Comparison of ENCODE assay signal across 34 cellular contexts in genomic region chr6:3314621-3315020, GRCh38.
"Had no signal": no experiment of that assay in that cellular context is flagged by ENCODE, and none has a peak within 500 bp of the region (broad histone marks: within the 10 kb centered on the region; RNA-seq: fewer than 3 reads in every experiment).

No MANE protein-coding gene starts in this region.

- H3K4me3 Mint-ChIP-seq: activated CD4-positive, alpha-beta T cell treated with anti-CD3 and anti-CD28 coated beads, Interleukin-2, amount 10 ng/mL, durations not matched to agents 24 days and 14 days; activated CD8-positive, alpha-beta T cell treated with anti-CD3 and anti-CD28 coated beads for 36 hours; activated naive CD8-positive, alpha-beta T cell treated with anti-CD3 and anti-CD28 coated beads for 36 hours; activated T-cell treated with anti-CD3 and anti-CD28 coated beads, Interleukin-2, amount 50 U/mL, for 72 hours; activated T-helper 17 cell treated with anti-CD3 and anti-CD28 coated beads, Interleukin-2, amount 50 U/mL, for 72 hours; T-cell had no signal

- H3K27ac ChIP-seq: ascending aorta, breast epithelium, Peyer's patch, SJSA1, WERI-Rb-1 had no signal

- H3K36me3 ChIP-seq: ascending aorta, breast epithelium, SJSA1 had no signal

- H3K27me3 Mint-ChIP-seq: activated CD8-positive, alpha-beta T cell treated with anti-CD3 and anti-CD28 coated beads for 36 hours; activated naive CD8-positive, alpha-beta T cell treated with anti-CD3 and anti-CD28 coated beads for 36 hours; T-cell had no signal

- H3K27ac Mint-ChIP-seq: activated CD4-positive, alpha-beta T cell treated with anti-CD3 and anti-CD28 coated beads, Interleukin-2, amount 10 ng/mL, durations not matched to agents 24 days and 14 days; activated CD8-positive, alpha-beta T cell treated with anti-CD3 and anti-CD28 coated beads for 36 hours; activated naive CD8-positive, alpha-beta T cell treated with anti-CD3 and anti-CD28 coated beads for 36 hours; activated T-cell treated with anti-CD3 and anti-CD28 coated beads, Interleukin-2, amount 50 U/mL, for 72 hours; activated T-helper 17 cell treated with anti-CD3 and anti-CD28 coated beads, Interleukin-2, amount 50 U/mL, for 72 hours; T-cell had no signal

- H3K9me3 Mint-ChIP-seq: activated CD4-positive, alpha-beta T cell treated with anti-CD3 and anti-CD28 coated beads, Interleukin-2, amount 10 ng/mL, durations not matched to agents 24 days and 14 days; activated CD8-positive, alpha-beta T cell treated with anti-CD3 and anti-CD28 coated beads for 36 hours; activated naive CD8-positive, alpha-beta T cell treated with anti-CD3 and anti-CD28 coated beads for 36 hours; activated T-cell treated with anti-CD3 and anti-CD28 coated beads, Interleukin-2, amount 50 U/mL, for 72 hours; activated T-helper 17 cell treated with anti-CD3 and anti-CD28 coated beads, Interleukin-2, amount 50 U/mL, for 72 hours; T-cell had no signal

- DNase-seq: activated CD4-positive, alpha-beta T cell treated with anti-CD3 and anti-CD28 coated beads, Interleukin-2, amount 10 ng/mL, durations not matched to agents 24 days and 14 days; activated CD4-positive, alpha-beta T cell treated with anti-CD3 and anti-CD28 coated beads, Interleukin-2, amount 50 U/mL, for 4 hours; activated CD8-positive, alpha-beta T cell treated with anti-CD3 and anti-CD28 coated beads for 36 hours; activated effector memory CD4-positive, alpha-beta T cell treated with anti-CD3 and anti-CD28 coated beads, Interleukin-2, amount 50 U/mL, for 16 hours; activated naive CD4-positive, alpha-beta T cell; activated naive CD4-positive, alpha-beta T cell treated with anti-CD3 and anti-CD28 coated beads, Interleukin-2, amount 50 U/mL, for 16 hours; activated naive CD8-positive, alpha-beta T cell treated with anti-CD3 and anti-CD28 coated beads for 36 hours; activated T-cell treated with anti-CD3 and anti-CD28 coated beads, Interleukin-2, amount 50 U/mL, for 1 hour; activated T-cell treated with anti-CD3 and anti-CD28 coated beads, Interleukin-2, amount 50 U/mL, for 72 hours; amniotic stem cell; caudate nucleus; Karpas-422; NCI-H1105; NCI-H1417 treated with DMSO at 0.1 percent for 48 hours; NCI-H187 treated with DMSO at 0.1 percent for 48 hours; NCI-H2081; NCI-H2171 treated with DMSO at 0.1 percent for 48 hours; NCI-H345; NCI-H524 treated with DMSO at 0.1 percent for 48 hours; NK-92 treated with Interleukin-12 subunit alpha and Interleukin-12 subunit beta, amount 100 ng/mL, for 24 hours; PC-3; Peyer's patch; RPMI8226; SHP77 treated with DMSO at 0.1 percent for 48 hours; T-cell; T-helper 2 cell; T-helper 9 cell; WERI-Rb-1 had no signal

- H3K4me3 ChIP-seq: ascending aorta, breast epithelium, K562, Peyer's patch, SJSA1 had no signal

- H3K9me3 ChIP-seq: ascending aorta, breast epithelium, Peyer's patch, SJSA1 had no signal

- H3K4me1 ChIP-seq: ascending aorta, breast epithelium, Peyer's patch, SJSA1 had no signal

- ATAC-seq: activated CD8-positive, alpha-beta T cell treated with anti-CD3 and anti-CD28 coated beads for 36 hours; activated T-cell treated with anti-CD3 and anti-CD28 coated beads, Interleukin-2, amount 50 U/mL, for 72 hours; activated T-helper 17 cell treated with anti-CD3 and anti-CD28 coated beads, Interleukin-2, amount 50 U/mL, for 72 hours; K562; PC-3; SK-N-SH treated with all-trans-retinoic acid at 6 μM for 48 hours; T-cell had no signal

- H3K27me3 ChIP-seq: ascending aorta, breast epithelium, Peyer's patch, SJSA1 had no signal

- H3K36me3 Mint-ChIP-seq: activated naive CD8-positive, alpha-beta T cell treated with anti-CD3 and anti-CD28 coated beads for 36 hours; T-cell had no signal
